23 cellular contexts compared by ENCODE assay signal in genomic region chr14:76941544-76942287, GRCh38.
DNase-seq lines count a peak whose midpoint lies in the region; TF ChIP-seq lines count a peak whose summit lies in the region.
"Had no signal": no experiment of that assay in that cellular context is flagged by ENCODE, and none has a peak within 500 bp of the region (broad histone marks: within the 10 kb centered on the region; RNA-seq: fewer than 3 reads in every experiment).

No MANE protein-coding gene starts in this region.

- intact Hi-C loops in activated naive CD4-positive, alpha-beta T cell treated with anti-CD3 and anti-CD28 coated beads for 36 hours (cut with micrococcal nuclease): loop anchor here (1.0 kb wide), 2 partner anchors 11 to 28 kb away; no protein-coding TSS in a partner anchor
- intact Hi-C loops in ascending aorta (cut with DNase I): no loop called here

- H3K4me1 Mint-ChIP-seq in activated naive CD4-positive, alpha-beta T cell treated with anti-CD3 and anti-CD28 coated beads for 36 hours (ENCODE audit: low read depth): peaks cover 14% of the 10 kb centered on the region
- peaks cover 19% of the 10 kb centered on the region for H3K4me1 Mint-ChIP-seq in activated naive CD4-positive, alpha-beta T cell treated with anti-CD3 and anti-CD28 coated beads, Interleukin-2, amount 10 ng/mL, durations not matched to agents 7 days and 5 days

- no peaks in the 10 kb centered on the region for H3K36me3 ChIP-seq in hepatocyte (replicated peaks; ENCODE audit: insufficient read depth, low read depth)
- H3K36me3 ChIP-seq in smooth muscle cell (ENCODE audit: low read depth): no peaks in the 10 kb centered on the region
- H3K36me3 ChIP-seq in ascending aorta: no peaks in the 10 kb centered on the region
- H3K36me3 ChIP-seq: SJSA1, thoracic aorta had no signal

- H3K4me3 ChIP-seq in hepatocyte (no peak overlapping the region), smooth muscle cell (no peak overlapping the region), ascending aorta (no peak overlapping the region)
- H3K4me3 ChIP-seq: GM23248, K562, SJSA1, thoracic aorta had no signal

- no peak for DNase-seq in activated naive CD4-positive, alpha-beta T cell treated with anti-CD3 and anti-CD28 coated beads for 36 hours
- no peak for DNase-seq in activated naive CD4-positive, alpha-beta T cell treated with anti-CD3 and anti-CD28 coated beads, Interleukin-2, amount 10 ng/mL, durations not matched to agents 7 days and 5 days
- DNase-seq in RWPE1 (ENCODE audit: low spot score): no peak
- DNase-seq in hepatocyte (ENCODE audit: low spot score): no peak
- DNase-seq in smooth muscle cell (lab: John Stamatoyannopoulos, UW; ENCODE audit: unreplicated experiment): no peak
- DNase-seq in DMS79 (lab: John Stamatoyannopoulos, UW): no peak
- DNase-seq in ascending aorta (ENCODE audit: low spot score in 2 of 2): no peak
- DNase-seq in Kasumi-1 (lab: John Stamatoyannopoulos, UW): no peak
- DNase-seq: activated CD4-positive, alpha-beta T cell treated with anti-CD3 and anti-CD28 coated beads, Interleukin-2, amount 50 U/mL, for 48 hours; CD8-positive, alpha-beta T cell; DMS153; GF-D8; GM23248; MV-4-11; NCI-H187; NCI-H345; right cardiac atrium had no signal

- no peaks in the 10 kb centered on the region for H3K9me3 Mint-ChIP-seq in activated naive CD4-positive, alpha-beta T cell treated with anti-CD3 and anti-CD28 coated beads for 36 hours
- no peaks in the 10 kb centered on the region for H3K9me3 Mint-ChIP-seq in activated naive CD4-positive, alpha-beta T cell treated with anti-CD3 and anti-CD28 coated beads, Interleukin-2, amount 10 ng/mL, durations not matched to agents 7 days and 5 days
- H3K9me3 Mint-ChIP-seq: CD8-positive, alpha-beta T cell; dendritic cell treated with granulocyte-macrophage colony-stimulating factor and Interleukin-4, amounts not matched to agents 40 ng/mL and 50 ng/mL, for 4 days; stimulated activated effector memory CD8-positive, alpha-beta T cell treated with anti-CD3 and anti-CD28 coated beads, Interleukin-12 subunit alpha, Interleukin-12 subunit beta, amount 100 ng/mL, for 72 hours; T-helper 1 cell treated with Interleukin-12 subunit alpha and Interleukin-12 subunit beta and Interleukin-4 antibody, amounts not matched to agents 30 μg/mL and 1 μg/mL, for 36 hours had no signal

- H3K4me2 ChIP-seq in hepatocyte: no peak overlapping the region
- H3K4me2 ChIP-seq in smooth muscle cell: no peak overlapping the region

- H3K4me3 Mint-ChIP-seq in activated naive CD4-positive, alpha-beta T cell treated with anti-CD3 and anti-CD28 coated beads for 36 hours: no peak overlapping the region
- H3K4me3 Mint-ChIP-seq in activated naive CD4-positive, alpha-beta T cell treated with anti-CD3 and anti-CD28 coated beads, Interleukin-2, amount 10 ng/mL, durations not matched to agents 7 days and 5 days: no peak overlapping the region
- H3K4me3 Mint-ChIP-seq: CD8-positive, alpha-beta T cell; dendritic cell treated with granulocyte-macrophage colony-stimulating factor and Interleukin-4, amounts not matched to agents 40 ng/mL and 50 ng/mL, for 4 days; stimulated activated effector memory CD8-positive, alpha-beta T cell treated with anti-CD3 and anti-CD28 coated beads, Interleukin-12 subunit alpha, Interleukin-12 subunit beta, amount 100 ng/mL, for 72 hours; T-helper 1 cell treated with Interleukin-12 subunit alpha and Interleukin-12 subunit beta and Interleukin-4 antibody, amounts not matched to agents 30 μg/mL and 1 μg/mL, for 36 hours had no signal

- H3K9me2 ChIP-seq in hepatocyte (replicated peaks; ENCODE audit: insufficient read depth): no peaks in the 10 kb centered on the region

- H3K4me1 ChIP-seq in hepatocyte (ENCODE audit: insufficient read depth) (peaks cover 33% of the 10 kb centered on the region), smooth muscle cell (ENCODE audit: low read depth) (peaks cover 24% of the 10 kb centered on the region), ascending aorta (peaks cover 2 to 10% of the 10 kb centered on the region in 2 donors)

- no peak overlapping the region for H2AFZ ChIP-seq in hepatocyte
- no peak overlapping the region for H2AFZ ChIP-seq in smooth muscle cell (ENCODE audit: low read depth)
- H2AFZ ChIP-seq: GM23248 had no signal

- H3K79me2 ChIP-seq in hepatocyte (no peaks in the 10 kb centered on the region), smooth muscle cell (ENCODE audit: low read depth) (no peaks in the 10 kb centered on the region)

- no peak for TF ChIP-seq CTCF in RWPE1 (conservative IDR thresholded peaks at IDR 0.05; ENCODE audit: low read depth)
- TF ChIP-seq CTCF in hepatocyte (IDR thresholded peaks at IDR 0.05; ENCODE audit: poor library complexity): no peak
- no peak for TF ChIP-seq CTCF in smooth muscle cell (IDR thresholded peaks at IDR 0.05; ENCODE audit: borderline replicate concordance, insufficient read depth, poor library complexity, severe bottlenecking)
- no peak for TF ChIP-seq CTCF in ascending aorta (IDR thresholded peaks at IDR 0.05)

- CTCF ChIA-PET in activated naive CD4-positive, alpha-beta T cell treated with anti-CD3 and anti-CD28 coated beads for 36 hours (lab: Charles Lee): interaction anchor here (1.1 to 3.4 kb wide), 8 partner anchors 11 to 111 kb away, joined by 3 to 20 read pairs (median 8); no protein-coding TSS in a partner anchor
- CTCF ChIA-PET in activated naive CD4-positive, alpha-beta T cell treated with anti-CD3 and anti-CD28 coated beads, Interleukin-2, amount 10 ng/mL, durations not matched to agents 7 days and 5 days (lab: Charles Lee): interaction anchor here (0.9 to 2.8 kb wide), 11 partner anchors 9 to 128 kb away, joined by 3 to 31 read pairs (median 4); no protein-coding TSS in a partner anchor
- CTCF ChIA-PET in RWPE1 (lab: Yijun Ruan, JAX): interaction anchor here (0.9 to 1.0 kb wide), 2 partner anchors 127 to 129 kb away, joined by 3 read pairs; no protein-coding TSS in a partner anchor

- no peaks in the 10 kb centered on the region for H3K36me3 Mint-ChIP-seq in activated naive CD4-positive, alpha-beta T cell treated with anti-CD3 and anti-CD28 coated beads for 36 hours (ENCODE audit: low read depth)
- H3K36me3 Mint-ChIP-seq in activated naive CD4-positive, alpha-beta T cell treated with anti-CD3 and anti-CD28 coated beads, Interleukin-2, amount 10 ng/mL, durations not matched to agents 7 days and 5 days: no peaks in the 10 kb centered on the region
- H3K36me3 Mint-ChIP-seq: CD8-positive, alpha-beta T cell; stimulated activated effector memory CD8-positive, alpha-beta T cell treated with anti-CD3 and anti-CD28 coated beads, Interleukin-12 subunit alpha, Interleukin-12 subunit beta, amount 100 ng/mL, for 72 hours had no signal

- H3F3A ChIP-seq in smooth muscle cell (ENCODE audit: low read depth): peaks cover 11% of the 10 kb centered on the region

- H3K27me3 ChIP-seq in hepatocyte: no peaks in the 10 kb centered on the region
- H3K27me3 ChIP-seq in smooth muscle cell (ENCODE audit: low read depth): no peaks in the 10 kb centered on the region
- H3K27me3 ChIP-seq in ascending aorta: no peaks in the 10 kb centered on the region
- H3K27me3 ChIP-seq: SJSA1 had no signal

- H3K27me3 Mint-ChIP-seq in activated naive CD4-positive, alpha-beta T cell treated with anti-CD3 and anti-CD28 coated beads for 36 hours (ENCODE audit: low read depth): no peaks in the 10 kb centered on the region
- peaks cover 4% of the 10 kb centered on the region for H3K27me3 Mint-ChIP-seq in activated naive CD4-positive, alpha-beta T cell treated with anti-CD3 and anti-CD28 coated beads, Interleukin-2, amount 10 ng/mL, durations not matched to agents 7 days and 5 days

- POLR2A ChIA-PET in RWPE1 (lab: Yijun Ruan, JAX; ENCODE audit: low non-redundant PET): no interaction called here

- 65% methylated on average over 13 of the region's 13 CpGs for WGBS in hepatocyte (ENCODE audit: low lambda C conversion rate, missing lambda C conversion rate)
- 39% methylated on average over 13 of the region's 13 CpGs for WGBS in smooth muscle cell (ENCODE audit: low lambda C conversion rate)

- H3K9me3 ChIP-seq in hepatocyte (ENCODE audit: low read depth) (no peaks in the 10 kb centered on the region), smooth muscle cell (replicated peaks; ENCODE audit: low read depth) (no peaks in the 10 kb centered on the region), ascending aorta (no peaks in the 10 kb centered on the region)
- H3K9me3 ChIP-seq: SJSA1, thoracic aorta had no signal

- H3K27ac ChIP-seq in RWPE1 (peak overlapping the region; percentile 1; the same call in 1 of the 2 replicates), hepatocyte (peak overlapping the region; percentile 40), smooth muscle cell (ENCODE audit: low read depth) (peak overlapping the region; percentile 44), ascending aorta (no peak overlapping the region)
- H3K27ac ChIP-seq: GM23248, SJSA1, thoracic aorta had no signal

- no peak overlapping the region for H3K9ac ChIP-seq in smooth muscle cell (ENCODE audit: low read depth)
- H3K9ac ChIP-seq: GM23248 had no signal

- H3K27ac Mint-ChIP-seq in activated naive CD4-positive, alpha-beta T cell treated with anti-CD3 and anti-CD28 coated beads for 36 hours: peak overlapping the region; percentile 8
- H3K27ac Mint-ChIP-seq in activated naive CD4-positive, alpha-beta T cell treated with anti-CD3 and anti-CD28 coated beads, Interleukin-2, amount 10 ng/mL, durations not matched to agents 7 days and 5 days: no peak overlapping the region
- H3K27ac Mint-ChIP-seq: CD8-positive, alpha-beta T cell; dendritic cell treated with granulocyte-macrophage colony-stimulating factor and Interleukin-4, amounts not matched to agents 40 ng/mL and 50 ng/mL, for 4 days; stimulated activated effector memory CD8-positive, alpha-beta T cell treated with anti-CD3 and anti-CD28 coated beads, Interleukin-12 subunit alpha, Interleukin-12 subunit beta, amount 100 ng/mL, for 72 hours; T-helper 1 cell treated with Interleukin-12 subunit alpha and Interleukin-12 subunit beta and Interleukin-4 antibody, amounts not matched to agents 30 μg/mL and 1 μg/mL, for 36 hours had no signal

- no peaks in the 10 kb centered on the region for H4K20me1 ChIP-seq in hepatocyte (ENCODE audit: insufficient read depth, poor library complexity, severe bottlenecking)
- H4K20me1 ChIP-seq in smooth muscle cell (ENCODE audit: low read depth): no peaks in the 10 kb centered on the region

Comparison
In these comparisons a context has a peak if more than half of its experiments do, and no peak if none do; other contexts are left out.
1. H3K27ac ChIP-seq: peak in RWPE1 (single experiment), hepatocyte (single experiment) and smooth muscle cell (single experiment); none in ascending aorta (0 of 2).